9 cellular contexts compared by ENCODE assay signal in the genomic region with DNA sequence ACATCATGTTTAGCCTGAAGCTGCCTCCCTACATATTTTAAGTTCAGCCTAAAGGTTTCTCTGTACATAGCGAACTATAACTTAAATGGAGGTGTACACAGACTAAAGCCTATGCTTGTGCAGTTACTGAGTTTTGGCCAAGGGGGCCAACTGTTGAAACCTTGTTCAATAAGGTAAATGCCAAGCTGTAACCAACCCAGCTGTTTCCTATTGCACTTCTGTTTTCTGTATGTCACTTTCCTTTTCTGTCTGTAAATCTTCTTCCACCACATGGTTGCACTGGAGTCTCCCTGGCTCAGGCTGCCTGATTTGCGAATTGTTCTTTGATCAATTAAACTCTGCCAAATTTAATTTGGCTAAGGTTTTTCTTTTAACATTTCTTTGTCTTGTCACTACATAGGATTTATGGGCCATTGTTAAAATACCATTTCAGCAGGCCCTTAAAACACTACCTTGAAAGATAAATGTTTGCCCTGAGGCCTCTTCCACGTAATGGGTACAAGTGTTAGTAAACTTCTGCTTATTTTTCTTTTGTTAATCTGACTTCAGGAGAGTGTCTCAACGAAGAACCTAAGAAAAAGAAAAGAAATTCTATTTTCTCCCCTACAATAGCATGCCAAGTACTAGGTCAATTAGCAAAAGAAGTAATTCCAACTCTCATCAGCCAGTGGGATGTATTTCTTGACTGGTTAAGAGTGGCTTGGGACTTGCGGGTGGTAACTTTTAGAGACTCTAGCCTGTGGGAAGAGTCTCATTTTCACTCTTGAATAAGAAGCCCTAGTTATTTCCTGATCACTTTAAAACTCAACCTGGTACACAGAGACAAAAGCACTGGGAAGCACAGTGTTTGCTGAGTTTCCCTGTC. TPM values are rescaled to one million over a fixed set of nuclear protein-coding genes. Genes with fewer than 3 reads are reported as not detected.
DNase-seq lines count a peak whose midpoint lies in the region; ATAC-seq and TF ChIP-seq lines count a peak whose summit lies in the region.
"Had no signal": no experiment of that assay in that cellular context is flagged by ENCODE, and none has a peak within 500 bp of the region (broad histone marks: within the 10 kb centered on the region; RNA-seq: fewer than 3 reads in every experiment).

No MANE protein-coding gene starts in this region.

- DNase-seq in GM12864 (ENCODE audit: low read depth) (peak; percentile 35), RPMI8226 (peak; percentile 18), DMS79 (lab: John Stamatoyannopoulos, UW) (no peak), sciatic nerve (ENCODE audit: low spot score) (no peak)
- no peak for DNase-seq in activated CD8-positive, alpha-beta memory T cell treated with anti-CD3 and anti-CD28 coated beads, Interleukin-2, amount 50 U/mL, for 48 hours
- no peak for DNase-seq in activated effector memory CD4-positive, alpha-beta T cell treated with anti-CD3 and anti-CD28 coated beads, Interleukin-2, amount 50 U/mL, for 16 hours
- DNase-seq: NCI-H187 treated with DMSO at 0.1 percent for 48 hours had no signal

- ATAC-seq in GM19467 (IDR thresholded peaks at IDR 0.05; ENCODE audit: unreplicated experiment) (peak; percentile 93), HG03103 (IDR thresholded peaks at IDR 0.05; ENCODE audit: low read depth, unreplicated experiment) (peak; percentile 87), sciatic nerve (no peak)

- intact Hi-C loops in sciatic nerve (cut with DNase I) = no loop called here

- no peak overlapping the region for H3K4me3 ChIP-seq in GM12864 (ENCODE audit: low read depth, low read length)

- TF ChIP-seq CTCF in GM12864 (IDR thresholded peaks at IDR 0.05; ENCODE audit: low read depth, low read length, missing control alignments) = no peak

RNA-seq across cellular contexts. Expression of a gene that starts 45.7 kb away (rescaled TPM):
- total RNA-seq in sciatic nerve = 1.1 TPM

Comparison
In these comparisons a context has a peak if more than half of its experiments do, and no peak if none do; other contexts are left out.
1. DNase-seq: peak in GM12864 (single experiment) and RPMI8226 (single experiment); none in DMS79 (single experiment), sciatic nerve (single experiment), activated CD8-positive, alpha-beta memory T cell treated with anti-CD3 and anti-CD28 coated beads, Interleukin-2, amount 50 U/mL, for 48 hours (single experiment) and activated effector memory CD4-positive, alpha-beta T cell treated with anti-CD3 and anti-CD28 coated beads, Interleukin-2, amount 50 U/mL, for 16 hours (single experiment).